ENCODE assay signal across 1 cellular context in genomic region chr19:12806242-12807131, GRCh38.
TF ChIP-seq lines count a peak whose summit lies in the region.

Gene RNASEH2A (plus strand): TSS chr19:12806584. CDS start chr19:12806674, 90 bp downstream.

TF ChIP-seq in K562, 482 proteins besides CTCF, POLR2A, EP300 and RAD21 (continued from another document):
- TF ChIP-seq CLOCK (CRISPR knock-in tag; IDR thresholded peaks at IDR 0.05; ENCODE audit: borderline replicate concordance) (no peak), RAD51 (IDR thresholded peaks at IDR 0.05; ENCODE audit: borderline replicate concordance, low read depth) (no peak), POLR3G (IDR thresholded peaks at IDR 0.05; ENCODE audit: extremely low read depth, insufficient read length, insufficient replicate concordance) (no peak), CTBP1 (IDR thresholded peaks at IDR 0.05; ENCODE audit: borderline replicate concordance) (peak; percentile 92), ZNF316 (IDR thresholded peaks at IDR 0.05) (no peak), SNRNP70 (optimal IDR thresholded peaks at IDR 0.05; ENCODE audit: low read depth, low read length) (no peak)
